1 cellular context compared by ENCODE assay signal in genomic region chr7:150322114-150322832, GRCh38.
A peak's percentile ranks its signal among the peaks of the same experiment; 100 is the strongest.
TF ChIP-seq lines count a peak whose summit lies in the region.

No MANE protein-coding gene starts in this region.

TF ChIP-seq in K562, 482 proteins besides CTCF, POLR2A, EP300 and RAD21 (continued from another document and continues in another):
- TF ChIP-seq ZMIZ1 (IDR thresholded peaks at IDR 0.05; ENCODE audit: low read depth in 2 of 2, low read length in 2 of 2) = peak in 1 of 2 experiments; percentile 28; a peak in 1 of 4 replicates
- TF ChIP-seq ZNF174 (CRISPR knock-in tag; IDR thresholded peaks at IDR 0.05) = 0 out of 2 replicates have a peak, but pooled peaks have one; percentile 13
- peak in 1 of 2 experiments; percentile 97; a peak in 2 of 4 replicates for TF ChIP-seq SRF (CRISPR knock-in tag; IDR thresholded peaks at IDR 0.05)
- no peak for TF ChIP-seq HMG20B (CRISPR knock-in tag; IDR thresholded peaks at IDR 0.05)
- TF ChIP-seq PREB (CRISPR knock-in tag; IDR thresholded peaks at IDR 0.05) = no peak
- TF ChIP-seq, protein P1, sequence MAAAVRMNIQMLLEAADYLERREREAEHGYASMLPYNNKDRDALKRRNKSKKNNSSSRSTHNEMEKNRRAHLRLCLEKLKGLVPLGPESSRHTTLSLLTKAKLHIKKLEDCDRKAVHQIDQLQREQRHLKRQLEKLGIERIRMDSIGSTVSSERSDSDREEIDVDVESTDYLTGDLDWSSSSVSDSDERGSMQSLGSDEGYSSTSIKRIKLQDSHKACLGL (CRISPR knock-in tag; IDR thresholded peaks at IDR 0.05; ENCODE audit: borderline replicate concordance, poor library complexity, severe bottlenecking) = no peak
- TF ChIP-seq SMAD1 (IDR thresholded peaks at IDR 0.05; ENCODE audit: low read depth, low read length, partially characterized antibody) = no peak
- TF ChIP-seq SMARCA4 (IDR thresholded peaks at IDR 0.05) = no peak; the same call in 1 of the 2 replicates
- TF ChIP-seq NCOR1 (IDR thresholded peaks at IDR 0.05) = no peak
- TF ChIP-seq BRD4 (IDR thresholded peaks at IDR 0.05) = no peak
- peak; percentile 33 to 87 (median 67) for TF ChIP-seq YY1 (IDR thresholded peaks at IDR 0.05; ENCODE audit: borderline replicate concordance in 1 of 3, control insufficient read depth in 1 of 3, extremely low read depth in 1 of 3, insufficient read depth in 3 of 3, insufficient read length in 1 of 3, insufficient replicate concordance in 2 of 3, low read depth in 1 of 3, low read length in 2 of 3)
- no peak for TF ChIP-seq RHOXF2B (CRISPR knock-in tag; conservative IDR thresholded peaks at IDR 0.05)
- TF ChIP-seq ZNF134 (CRISPR knock-in tag; conservative IDR thresholded peaks at IDR 0.05) = no peak
- no peak for TF ChIP-seq ZNF586 (CRISPR knock-in tag; conservative IDR thresholded peaks at IDR 0.05)
- no peak for TF ChIP-seq TCF3 (CRISPR knock-in tag; IDR thresholded peaks at IDR 0.05)
- TF ChIP-seq MBD1 (CRISPR knock-in tag; IDR thresholded peaks at IDR 0.05) = no peak
- TF ChIP-seq POU5F1 (IDR thresholded peaks at IDR 0.05; ENCODE audit: borderline replicate concordance, low read depth, low read length, partially characterized antibody) = no peak
- no peak for TF ChIP-seq FOS (IDR thresholded peaks at IDR 0.05; ENCODE audit: extremely low read depth, insufficient read length)
- TF ChIP-seq ZKSCAN8 (CRISPR knock-in tag; IDR thresholded peaks at IDR 0.05) = no peak
- TF ChIP-seq FOXP1 (CRISPR knock-in tag; IDR thresholded peaks at IDR 0.05) = no peak
- no peak for TF ChIP-seq ZNF551 (CRISPR knock-in tag; IDR thresholded peaks at IDR 0.05)
- TF ChIP-seq ZNF347 (CRISPR knock-in tag; IDR thresholded peaks at IDR 0.05; ENCODE audit: low read depth) = no peak
- TF ChIP-seq ZNF354B (CRISPR knock-in tag; IDR thresholded peaks at IDR 0.05) = no peak
- 0 out of 2 replicates have a peak, but pooled peaks have one; percentile 36 for TF ChIP-seq ZNF445 (CRISPR knock-in tag; IDR thresholded peaks at IDR 0.05; ENCODE audit: low read depth)
- no peak for TF ChIP-seq ZNF146 (CRISPR knock-in tag; IDR thresholded peaks at IDR 0.05; ENCODE audit: unreplicated experiment)
- no peak for TF ChIP-seq ZBTB1 (CRISPR knock-in tag; IDR thresholded peaks at IDR 0.05; ENCODE audit: borderline replicate concordance, low read depth)
- TF ChIP-seq ZNF184 (CRISPR knock-in tag; IDR thresholded peaks at IDR 0.05) = no peak
- TF ChIP-seq GATAD2A (IDR thresholded peaks at IDR 0.05) = peak; percentile 76; the same call in 1 of the 2 replicates
- peak; percentile 70; the same call in 1 of the 2 replicates for TF ChIP-seq ZNF41 (CRISPR knock-in tag; conservative IDR thresholded peaks at IDR 0.05)
- TF ChIP-seq HSF4 (CRISPR knock-in tag; IDR thresholded peaks at IDR 0.05; ENCODE audit: borderline replicate concordance) = peak; percentile 94
- no peak for TF ChIP-seq ZFPM2 (CRISPR knock-in tag; IDR thresholded peaks at IDR 0.05)
- no peak for TF ChIP-seq HLTF (IDR thresholded peaks at IDR 0.05)
- no peak for TF ChIP-seq ZBTB40 (IDR thresholded peaks at IDR 0.05)
- no peak for TF ChIP-seq ZBTB40 (CRISPR knock-in tag; IDR thresholded peaks at IDR 0.05)
- TF ChIP-seq TAF7 (tag; IDR thresholded peaks at IDR 0.05) = peak; percentile 94
- no peak for TF ChIP-seq KAT7 (CRISPR knock-in tag; IDR thresholded peaks at IDR 0.05; ENCODE audit: borderline replicate concordance)
- no peak for TF ChIP-seq ZKSCAN1 (IDR thresholded peaks at IDR 0.05; ENCODE audit: low read depth, low read length)
- TF ChIP-seq FOXM1 (IDR thresholded peaks at IDR 0.05; ENCODE audit: low read depth) = no peak
- no peak for TF ChIP-seq FOXM1 (CRISPR knock-in tag; IDR thresholded peaks at IDR 0.05; ENCODE audit: low read depth)
- no peak for TF ChIP-seq ZNF133 (CRISPR knock-in tag; IDR thresholded peaks at IDR 0.05)
- TF ChIP-seq, protein P2, sequence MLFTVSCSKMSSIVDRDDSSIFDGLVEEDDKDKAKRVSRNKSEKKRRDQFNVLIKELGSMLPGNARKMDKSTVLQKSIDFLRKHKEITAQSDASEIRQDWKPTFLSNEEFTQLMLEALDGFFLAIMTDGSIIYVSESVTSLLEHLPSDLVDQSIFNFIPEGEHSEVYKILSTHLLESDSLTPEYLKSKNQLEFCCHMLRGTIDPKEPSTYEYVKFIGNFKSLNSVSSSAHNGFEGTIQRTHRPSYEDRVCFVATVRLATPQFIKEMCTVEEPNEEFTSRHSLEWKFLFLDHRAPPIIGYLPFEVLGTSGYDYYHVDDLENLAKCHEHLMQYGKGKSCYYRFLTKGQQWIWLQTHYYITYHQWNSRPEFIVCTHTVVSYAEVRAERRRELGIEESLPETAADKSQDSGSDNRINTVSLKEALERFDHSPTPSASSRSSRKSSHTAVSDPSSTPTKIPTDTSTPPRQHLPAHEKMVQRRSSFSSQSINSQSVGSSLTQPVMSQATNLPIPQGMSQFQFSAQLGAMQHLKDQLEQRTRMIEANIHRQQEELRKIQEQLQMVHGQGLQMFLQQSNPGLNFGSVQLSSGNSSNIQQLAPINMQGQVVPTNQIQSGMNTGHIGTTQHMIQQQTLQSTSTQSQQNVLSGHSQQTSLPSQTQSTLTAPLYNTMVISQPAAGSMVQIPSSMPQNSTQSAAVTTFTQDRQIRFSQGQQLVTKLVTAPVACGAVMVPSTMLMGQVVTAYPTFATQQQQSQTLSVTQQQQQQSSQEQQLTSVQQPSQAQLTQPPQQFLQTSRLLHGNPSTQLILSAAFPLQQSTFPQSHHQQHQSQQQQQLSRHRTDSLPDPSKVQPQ (CRISPR knock-in tag; IDR thresholded peaks at IDR 0.05; ENCODE audit: borderline replicate concordance) = no peak
- TF ChIP-seq TEAD2 (tag; IDR thresholded peaks at IDR 0.05) = peak; percentile 89
- peak; percentile 81 for TF ChIP-seq KDM5B (IDR thresholded peaks at IDR 0.05; ENCODE audit: insufficient replicate concordance, low read depth, low read length)
- TF ChIP-seq FOXA3 (CRISPR knock-in tag; conservative IDR thresholded peaks at IDR 0.05 in 1 of 2, IDR thresholded peaks at IDR 0.05 in 1 of 2) = no peak
- TF ChIP-seq TAL1 (IDR thresholded peaks at IDR 0.05) = no peak
- no peak for TF ChIP-seq ZBTB12 (CRISPR knock-in tag; IDR thresholded peaks at IDR 0.05)
- TF ChIP-seq ZNF699 (CRISPR knock-in tag; IDR thresholded peaks at IDR 0.05; ENCODE audit: insufficient replicate concordance) = no peak
- TF ChIP-seq CHD2 (IDR thresholded peaks at IDR 0.05; ENCODE audit: low read depth, low read length) = no peak
- TF ChIP-seq DACH1 (IDR thresholded peaks at IDR 0.05; ENCODE audit: partially characterized antibody) = no peak
- no peak for TF ChIP-seq RBM22 (IDR thresholded peaks at IDR 0.05; ENCODE audit: low read depth, low read length, poor library complexity, severe bottlenecking)
